In the genomic region with DNA sequence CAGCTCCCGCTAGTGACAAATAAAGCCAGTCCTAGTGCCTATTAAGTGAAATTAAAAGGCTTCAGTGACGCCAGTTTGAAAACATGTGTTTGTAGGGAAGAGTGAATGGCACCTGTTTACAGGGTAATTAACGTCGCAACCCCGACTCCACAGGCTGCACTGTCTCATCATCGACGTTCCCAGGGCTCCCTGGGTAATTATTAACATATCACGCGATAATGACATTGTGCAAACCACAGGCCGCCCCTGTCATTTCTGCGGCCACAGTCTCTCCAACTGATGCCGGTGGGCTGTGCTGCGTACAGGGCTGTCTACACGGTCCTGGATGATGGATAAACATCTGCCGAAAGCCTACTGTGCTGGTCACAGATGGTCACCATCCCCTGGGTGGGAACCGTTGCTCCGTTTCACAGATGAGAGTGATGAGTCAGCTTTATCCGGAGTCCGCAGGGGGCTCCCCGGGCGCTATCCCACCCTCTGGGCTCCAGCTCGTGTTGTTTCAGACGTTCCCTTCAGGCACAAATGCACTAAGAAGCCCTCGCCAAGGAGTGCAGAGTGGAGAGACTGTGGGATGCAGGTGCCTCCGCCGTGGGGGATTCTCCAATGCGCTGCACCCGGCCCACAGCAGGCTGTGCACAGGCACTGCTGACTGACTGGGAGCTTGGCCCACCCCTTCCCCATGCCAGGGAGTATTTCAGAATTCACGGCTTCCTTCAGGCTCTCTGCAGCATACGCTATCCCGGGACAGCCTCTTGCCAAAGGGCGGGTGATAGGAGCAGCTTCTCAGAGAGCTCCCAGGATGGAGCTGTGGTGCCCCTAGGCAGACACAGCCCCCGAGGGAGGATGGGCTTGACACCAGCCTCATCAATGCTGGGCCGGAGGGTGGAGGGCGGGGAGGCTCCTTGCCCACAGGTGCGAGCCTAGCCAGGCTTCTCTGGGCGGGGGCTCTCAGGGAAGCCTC, we compare ENCODE assay signal across 15 cellular contexts.
DNase-seq lines count a peak whose midpoint lies in the region; ATAC-seq, FAIRE-seq and TF ChIP-seq lines count a peak whose summit lies in the region.
"Had no signal": no experiment of that assay in that cellular context is flagged by ENCODE, and none has a peak within 500 bp of the region (broad histone marks: within the 10 kb centered on the region; RNA-seq: fewer than 3 reads in every experiment).

No MANE protein-coding gene starts in this region.

- H3K4me3 ChIP-seq in astrocyte (ENCODE audit: insufficient read depth, low read depth, low read length) (no peak overlapping the region), mucosa of descending colon (no peak overlapping the region)
- H3K4me3 ChIP-seq: esophagus squamous epithelium, heart right ventricle had no signal

- H3K4me1 Mint-ChIP-seq in astrocyte (ENCODE audit: low read depth, unreplicated experiment), result no peaks in the 10 kb centered on the region
- H3K4me1 Mint-ChIP-seq: activated CD8-positive, alpha-beta memory T cell treated with anti-CD3 and anti-CD28 coated beads, Interleukin-2, amount 10 ng/mL, durations not matched to agents 7 days and 5 days had no signal

- no peaks in the 10 kb centered on the region for H3K9me3 Mint-ChIP-seq in astrocyte (ENCODE audit: unreplicated experiment)

- peaks cover 7% of the 10 kb centered on the region for H3K27me3 Mint-ChIP-seq in astrocyte (ENCODE audit: low read depth, unreplicated experiment)
- H3K27me3 Mint-ChIP-seq: activated CD8-positive, alpha-beta memory T cell treated with anti-CD3 and anti-CD28 coated beads, Interleukin-2, amount 10 ng/mL, durations not matched to agents 7 days and 5 days; dendritic cell treated with granulocyte-macrophage colony-stimulating factor and Interleukin-4, amounts not matched to agents 40 ng/mL and 50 ng/mL, for 4 days had no signal

- peak; percentile 85 for DNase-seq in COLO668 (lab: John Stamatoyannopoulos, UW; ENCODE audit: unreplicated experiment)
- DNase-seq in NCI-H146 (lab: John Stamatoyannopoulos, UW), result peak; percentile 77
- DNase-seq in astrocyte (ENCODE audit: low read depth), result no peak
- peak in 1 of 3 donors; percentile 25 for DNase-seq in mucosa of descending colon
- no peak for DNase-seq in DMS53 (lab: John Stamatoyannopoulos, UW)
- no peak for DNase-seq in DMS114 treated with DMSO at 0.1 percent for 48 hours (lab: John Stamatoyannopoulos, UW; ENCODE audit: unreplicated experiment)
- DNase-seq in C1 segment of cervical spinal cord (lab: John Stamatoyannopoulos, UW), result no peak
- DNase-seq: activated CD8-positive, alpha-beta memory T cell treated with anti-CD3 and anti-CD28 coated beads, Interleukin-2, amount 10 ng/mL, durations not matched to agents 7 days and 5 days; activated gamma-delta T cell treated with Interleukin-2 at 50 U/mL for 16 hours; esophagus squamous epithelium; heart right ventricle; T-helper 1 cell had no signal

- no peaks in the 10 kb centered on the region for H4K20me1 ChIP-seq in astrocyte (ENCODE audit: insufficient read depth, low read length)

- no peaks in the 10 kb centered on the region for H3K4me1 ChIP-seq in astrocyte (ENCODE audit: insufficient read depth, low read length)
- H3K4me1 ChIP-seq in mucosa of descending colon (ENCODE audit: low read depth), result no peaks in the 10 kb centered on the region

- intact Hi-C loops in mucosa of descending colon (cut with DNase I, micrococcal nuclease), result no loop called here

- H3K4me3 Mint-ChIP-seq in astrocyte (ENCODE audit: unreplicated experiment), result no peak overlapping the region
- H3K4me3 Mint-ChIP-seq: activated CD8-positive, alpha-beta memory T cell treated with anti-CD3 and anti-CD28 coated beads, Interleukin-2, amount 10 ng/mL, durations not matched to agents 7 days and 5 days; dendritic cell treated with granulocyte-macrophage colony-stimulating factor and Interleukin-4, amounts not matched to agents 40 ng/mL and 50 ng/mL, for 4 days had no signal

- H3K27ac ChIP-seq in astrocyte (ENCODE audit: low read depth, low read length), result no peak overlapping the region

- no peak overlapping the region for H3K9ac ChIP-seq in astrocyte (ENCODE audit: low read length)

- FAIRE-seq in astrocyte (lab: Jason Lieb, UNC), result no peak

- ATAC-seq in mucosa of descending colon, result peak; percentile 23
- no peak for ATAC-seq in HG03521 (IDR thresholded peaks at IDR 0.05; ENCODE audit: unreplicated experiment)
- ATAC-seq: activated CD4-positive, CD25-positive, alpha-beta regulatory T cell treated with anti-CD3 and anti-CD28 coated beads, Interleukin-2, amount 50 U/mL, for 24 hours; activated CD8-positive, alpha-beta memory T cell treated with anti-CD3 and anti-CD28 coated beads, Interleukin-2, amount 10 ng/mL, durations not matched to agents 7 days and 5 days had no signal

- H3K9me3 ChIP-seq in astrocyte (ENCODE audit: insufficient read depth, low read depth, low read length) (no peaks in the 10 kb centered on the region), mucosa of descending colon (no peaks in the 10 kb centered on the region)
- H3K9me3 ChIP-seq: esophagus squamous epithelium, heart right ventricle had no signal

- peaks cover 3% of the 10 kb centered on the region for H3K36me3 Mint-ChIP-seq in astrocyte (ENCODE audit: low read depth, unreplicated experiment)
- H3K36me3 Mint-ChIP-seq: activated CD8-positive, alpha-beta memory T cell treated with anti-CD3 and anti-CD28 coated beads, Interleukin-2, amount 10 ng/mL, durations not matched to agents 7 days and 5 days had no signal

- H3K36me3 ChIP-seq in astrocyte (ENCODE audit: insufficient read depth, low read length), result no peaks in the 10 kb centered on the region
- no peaks in the 10 kb centered on the region for H3K36me3 ChIP-seq in mucosa of descending colon (ENCODE audit: low read depth)
- H3K36me3 ChIP-seq: esophagus squamous epithelium, heart right ventricle had no signal

- H3K27ac Mint-ChIP-seq in astrocyte (ENCODE audit: unreplicated experiment), result no peak overlapping the region
- H3K27ac Mint-ChIP-seq: activated CD8-positive, alpha-beta memory T cell treated with anti-CD3 and anti-CD28 coated beads, Interleukin-2, amount 10 ng/mL, durations not matched to agents 7 days and 5 days; dendritic cell treated with granulocyte-macrophage colony-stimulating factor and Interleukin-4, amounts not matched to agents 40 ng/mL and 50 ng/mL, for 4 days had no signal

- peaks cover 2% of the 10 kb centered on the region for H3K27me3 ChIP-seq in astrocyte (ENCODE audit: insufficient read depth, low read length)
- H3K27me3 ChIP-seq: esophagus squamous epithelium, heart right ventricle had no signal

- H2AFZ ChIP-seq in astrocyte (ENCODE audit: low read depth, low read length), result no peak overlapping the region

- no peaks in the 10 kb centered on the region for H3K79me2 ChIP-seq in astrocyte (ENCODE audit: insufficient read depth, low read length)

- peak overlapping the region; percentile 15 for H3K4me2 ChIP-seq in astrocyte (ENCODE audit: low read length)

- TF ChIP-seq CTCF in astrocyte (IDR thresholded peaks at IDR 0.05; ENCODE audit: insufficient read depth, low read depth, low read length) (no peak), mucosa of descending colon (IDR thresholded peaks at IDR 0.05) (no peak)

Comparison
In these comparisons a context has a peak if more than half of its experiments do, and no peak if none do; other contexts are left out.
1. DNase-seq: peak in COLO668 (single experiment) and NCI-H146 (single experiment); none in astrocyte (single experiment), DMS53 (single experiment), DMS114 treated with DMSO at 0.1 percent for 48 hours (single experiment) and C1 segment of cervical spinal cord (0 of 14).